ENCODE assay signal across 10 cellular contexts in genomic region chr5:139655727-139656271, GRCh38. TPM values are rescaled to one million over a fixed set of nuclear protein-coding genes. Genes with fewer than 3 reads are reported as not detected.
DNase-seq lines count a peak whose midpoint lies in the region; ATAC-seq and TF ChIP-seq lines count a peak whose summit lies in the region.
"Had no signal": no experiment of that assay in that cellular context is flagged by ENCODE, and none has a peak within 500 bp of the region (broad histone marks: within the 10 kb centered on the region; RNA-seq: fewer than 3 reads in every experiment).

No MANE protein-coding gene starts in this region.

- DNase-seq in coronary artery (ENCODE audit: low spot score) (peak; percentile 93), medulla oblongata (ENCODE audit: extremely low spot score) (peak; percentile 48), suprapubic skin (ENCODE audit: low spot score in 2 of 2) (no peak), CD14-positive monocyte (ENCODE audit: low spot score) (no peak), SIG-M5 treated with dmso at 0.1 percent for 504 hours (lab: John Stamatoyannopoulos, UW; ENCODE audit: unreplicated experiment) (no peak), NCI-H2227 treated with DMSO at 0.1 percent for 48 hours (lab: John Stamatoyannopoulos, UW) (no peak)

- H3K9me3 ChIP-seq in HUES48 (ENCODE audit: control insufficient read depth, insufficient read depth, low read length): no peaks in the 10 kb centered on the region
- no peaks in the 10 kb centered on the region for H3K9me3 ChIP-seq in suprapubic skin

- H3K36me3 Mint-ChIP-seq in CD14-positive monocyte: peaks cover 28 to 40% of the 10 kb centered on the region in 2 donors

- H3K27me3 ChIP-seq in HUES48 (ENCODE audit: control insufficient read depth, insufficient read depth, low read length): no peaks in the 10 kb centered on the region; the same call in 1 of the 2 replicates
- no peaks in the 10 kb centered on the region for H3K27me3 ChIP-seq in suprapubic skin

- no peak for TF ChIP-seq POLR2A in suprapubic skin (IDR thresholded peaks at IDR 0.05)

- TF ChIP-seq EP300 in suprapubic skin (IDR thresholded peaks at IDR 0.05): no peak

- ATAC-seq in GM19395 (IDR thresholded peaks at IDR 0.05; ENCODE audit: unreplicated experiment): no peak

- H3K4me1 ChIP-seq in HUES48 (ENCODE audit: control insufficient read depth, insufficient read depth, low read length) (peaks cover 76% of the 10 kb centered on the region), suprapubic skin (peaks cover 89% of the 10 kb centered on the region)

- H3K36me3 ChIP-seq in HUES48 (ENCODE audit: control insufficient read depth, insufficient read depth, low read length) (no peaks in the 10 kb centered on the region), suprapubic skin (no peaks in the 10 kb centered on the region)

- intact Hi-C loops in CD14-positive monocyte (cut with micrococcal nuclease): no loop called here

- H3K27ac ChIP-seq in HUES48 (ENCODE audit: low read depth, low read length): peak overlapping the region; percentile 8
- H3K27ac ChIP-seq in coronary artery: peak overlapping the region; percentile 81 to 94
- H3K27ac ChIP-seq in suprapubic skin: peak overlapping the region; percentile 86
- H3K27ac ChIP-seq: epithelial cell of prostate had no signal

- H3K4me3 ChIP-seq in HUES48 (ENCODE audit: low read depth, low read length) (no peak overlapping the region), coronary artery (peak overlapping the region; percentile 48), suprapubic skin (peak overlapping the region; percentile 13)

- H3K27me3 Mint-ChIP-seq in CD14-positive monocyte (ENCODE audit: low read depth in 3 of 3): peaks cover 29 to 59% (median 37%) of the 10 kb centered on the region in 3 donors

- TF ChIP-seq CTCF in coronary artery (IDR thresholded peaks at IDR 0.05) (no peak), suprapubic skin (IDR thresholded peaks at IDR 0.05) (no peak), CD14-positive monocyte (IDR thresholded peaks at IDR 0.05) (no peak)

- no peak overlapping the region for H3K4me3 Mint-ChIP-seq in CD14-positive monocyte
- H3K4me3 Mint-ChIP-seq: T-helper 1 cell treated with Interleukin-12 subunit alpha and Interleukin-12 subunit beta and Interleukin-4 antibody, amounts not matched to agents 30 μg/mL and 1 μg/mL, for 36 hours had no signal

- peaks cover 70% of the 10 kb centered on the region for H3K4me1 Mint-ChIP-seq in CD14-positive monocyte

- H3K9me3 Mint-ChIP-seq in CD14-positive monocyte: peaks cover 0 to 6% (median 0%) of the 10 kb centered on the region in 7 donors
- H3K9me3 Mint-ChIP-seq: T-helper 1 cell treated with Interleukin-12 subunit alpha and Interleukin-12 subunit beta and Interleukin-4 antibody, amounts not matched to agents 30 μg/mL and 1 μg/mL, for 36 hours had no signal

- no peak overlapping the region for H3K9ac ChIP-seq in HUES48 (ENCODE audit: low read depth, low read length)

- no peak overlapping the region for H3K27ac Mint-ChIP-seq in CD14-positive monocyte
- H3K27ac Mint-ChIP-seq: T-helper 1 cell treated with Interleukin-12 subunit alpha and Interleukin-12 subunit beta and Interleukin-4 antibody, amounts not matched to agents 30 μg/mL and 1 μg/mL, for 36 hours had no signal

- 31% methylated on average over 9 of the region's 18 CpGs for WGBS in suprapubic skin

RNA-seq across cellular contexts. Expression of gene CXXC5, which starts 7.7 kb away (rescaled TPM):
- 10 to 100 TPM; 21.8 to 40.6 (median 30.1) TPM for total RNA-seq in suprapubic skin
- 10 to 100 TPM; 33.7 to 37.2 TPM for polyA plus RNA-seq in CD14-positive monocyte

Comparison
In these comparisons a context has a peak if more than half of its experiments do, and no peak if none do; other contexts are left out.
1. H3K27ac ChIP-seq: peak in every context shown above with its lines; median percentile 88 in coronary artery; 86 in suprapubic skin; 8 in HUES48.
2. DNase-seq: peak in coronary artery (single experiment) and medulla oblongata (single experiment); none in suprapubic skin (0 of 2), CD14-positive monocyte (single experiment), SIG-M5 treated with dmso at 0.1 percent for 504 hours (single experiment) and NCI-H2227 treated with DMSO at 0.1 percent for 48 hours (single experiment).